ENCODE assay signal across 23 cellular contexts in genomic region chr4:183758735-183759447, GRCh38.
DNase-seq lines count a peak whose midpoint lies in the region; ATAC-seq, FAIRE-seq and TF ChIP-seq lines count a peak whose summit lies in the region.
"Had no signal": no experiment of that assay in that cellular context is flagged by ENCODE, and none has a peak within 500 bp of the region (broad histone marks: within the 10 kb centered on the region; RNA-seq: fewer than 3 reads in every experiment).

No MANE protein-coding gene starts in this region.

- H3K9ac ChIP-seq in HUES64 (ENCODE audit: low read depth, low read length) (no peak overlapping the region), iPS-15b (ENCODE audit: low read depth, low read length) (peak overlapping the region; percentile 79)

- H3K27ac Mint-ChIP-seq in effector memory CD8-positive, alpha-beta T cell = no peak overlapping the region
- H3K27ac Mint-ChIP-seq: activated CD4-positive, alpha-beta memory T cell treated with anti-CD3 and anti-CD28 coated beads, Interleukin-2, amount 10 ng/mL, durations not matched to agents 7 days and 5 days; activated naive CD4-positive, alpha-beta T cell treated with anti-CD3 and anti-CD28 coated beads, Interleukin-2, amount 10 ng/mL, durations not matched to agents 7 days and 5 days; CD14-positive monocyte; stimulated activated memory B cell treated with anti-CD40 and anti-IgM and Interleukin-4, amounts not matched to agents 10 μg/mL and 1 μg/mL and 100 μg/mL, for 72 hours had no signal

- H3K36me3 Mint-ChIP-seq in effector memory CD8-positive, alpha-beta T cell (ENCODE audit: insufficient read depth) = no peaks in the 10 kb centered on the region
- H3K36me3 Mint-ChIP-seq: activated naive CD4-positive, alpha-beta T cell treated with anti-CD3 and anti-CD28 coated beads, Interleukin-2, amount 10 ng/mL, durations not matched to agents 7 days and 5 days; CD14-positive monocyte; stimulated activated memory B cell treated with anti-CD40 and anti-IgM and Interleukin-4, amounts not matched to agents 10 μg/mL and 1 μg/mL and 100 μg/mL, for 72 hours had no signal

- 94% methylated on average over 21 of the region's 21 CpGs for WGBS in HUES64
- WGBS in psoas muscle, 3 donors = 76 to 81% (median 78%) methylated on average over 21 of the region's 21 CpGs

- intact Hi-C loops in psoas muscle (cut with DNase I) = no loop called here

- H3K36me3 ChIP-seq in HUES64 (ENCODE audit: insufficient read depth, low read length) (no peaks in the 10 kb centered on the region), iPS-15b (ENCODE audit: control insufficient read depth, insufficient read depth, low read length) (no peaks in the 10 kb centered on the region), psoas muscle (ENCODE audit: insufficient read depth in 1 of 2, low read depth in 1 of 2) (no peaks in the 10 kb centered on the region)
- H3K36me3 ChIP-seq: esophagus squamous epithelium, thoracic aorta had no signal

- DNase-seq in choroid plexus epithelial cell (ENCODE audit: low read depth) = no peak
- no peak for DNase-seq in psoas muscle
- no peak for DNase-seq in NCI-H526 (lab: John Stamatoyannopoulos, UW)
- DNase-seq in effector memory CD8-positive, alpha-beta T cell = no peak
- no peak for DNase-seq in GM19239 (ENCODE audit: insufficient read length, low spot score)
- DNase-seq: activated CD4-positive, alpha-beta memory T cell treated with anti-CD3 and anti-CD28 coated beads, Interleukin-2, amount 10 ng/mL, durations not matched to agents 7 days and 5 days; activated naive CD4-positive, alpha-beta T cell treated with anti-CD3 and anti-CD28 coated beads, Interleukin-2, amount 10 ng/mL, durations not matched to agents 7 days and 5 days; cerebellar nuclear complex; effector CD4-positive, alpha-beta T cell; esophagus squamous epithelium; GOT3; Karpas-422; NCI-H187; NCI-H446 had no signal

- no peaks in the 10 kb centered on the region for H3K4me1 Mint-ChIP-seq in effector memory CD8-positive, alpha-beta T cell (ENCODE audit: low read depth in 2 of 2)
- H3K4me1 Mint-ChIP-seq: activated CD4-positive, alpha-beta memory T cell treated with anti-CD3 and anti-CD28 coated beads, Interleukin-2, amount 10 ng/mL, durations not matched to agents 7 days and 5 days; activated naive CD4-positive, alpha-beta T cell treated with anti-CD3 and anti-CD28 coated beads, Interleukin-2, amount 10 ng/mL, durations not matched to agents 7 days and 5 days; CD14-positive monocyte; stimulated activated memory B cell treated with anti-CD40 and anti-IgM and Interleukin-4, amounts not matched to agents 10 μg/mL and 1 μg/mL and 100 μg/mL, for 72 hours had no signal

- H3K4me3 ChIP-seq in HUES64 (ENCODE audit: low read length) = peak overlapping the region; percentile 42
- H3K4me3 ChIP-seq in choroid plexus epithelial cell (ENCODE audit: low read depth, low read length) = peak overlapping the region; percentile 22
- H3K4me3 ChIP-seq in iPS-15b (ENCODE audit: low read depth, low read length) = peak overlapping the region; percentile 62
- H3K4me3 ChIP-seq in psoas muscle = peak overlapping the region; percentile 22
- H3K4me3 ChIP-seq: esophagus squamous epithelium, SK-N-MC, thoracic aorta had no signal

- ATAC-seq in psoas muscle = no peak
- no peak for ATAC-seq in effector memory CD8-positive, alpha-beta T cell (replicated peaks)
- ATAC-seq: stimulated activated memory B cell treated with anti-CD40 and anti-IgM and Interleukin-4, amounts not matched to agents 10 μg/mL and 1 μg/mL and 100 μg/mL, for 72 hours had no signal

- H3K27ac ChIP-seq in HUES64 (ENCODE audit: low read depth, low read length) (no peak overlapping the region), psoas muscle (no peak overlapping the region)
- H3K27ac ChIP-seq: esophagus squamous epithelium, SK-N-MC, thoracic aorta had no signal

- no peak for TF ChIP-seq CTCF in choroid plexus epithelial cell (conservative IDR thresholded peaks at IDR 0.05; ENCODE audit: low read depth, low read length)
- TF ChIP-seq CTCF in psoas muscle (IDR thresholded peaks at IDR 0.05) = no peak

- H3K4me1 ChIP-seq in HUES64 (ENCODE audit: insufficient read depth, low read length) (no peaks in the 10 kb centered on the region), iPS-15b (ENCODE audit: control insufficient read depth, insufficient read depth, low read length) (peaks cover 2% of the 10 kb centered on the region), psoas muscle (no peaks in the 10 kb centered on the region)

- no peak overlapping the region for H3K4me3 Mint-ChIP-seq in effector memory CD8-positive, alpha-beta T cell
- H3K4me3 Mint-ChIP-seq: activated CD4-positive, alpha-beta memory T cell treated with anti-CD3 and anti-CD28 coated beads, Interleukin-2, amount 10 ng/mL, durations not matched to agents 7 days and 5 days; activated naive CD4-positive, alpha-beta T cell treated with anti-CD3 and anti-CD28 coated beads, Interleukin-2, amount 10 ng/mL, durations not matched to agents 7 days and 5 days; CD14-positive monocyte; stimulated activated memory B cell treated with anti-CD40 and anti-IgM and Interleukin-4, amounts not matched to agents 10 μg/mL and 1 μg/mL and 100 μg/mL, for 72 hours had no signal

- H3K9me3 Mint-ChIP-seq in effector memory CD8-positive, alpha-beta T cell = no peaks in the 10 kb centered on the region
- H3K9me3 Mint-ChIP-seq: activated CD4-positive, alpha-beta memory T cell treated with anti-CD3 and anti-CD28 coated beads, Interleukin-2, amount 10 ng/mL, durations not matched to agents 7 days and 5 days; activated naive CD4-positive, alpha-beta T cell treated with anti-CD3 and anti-CD28 coated beads, Interleukin-2, amount 10 ng/mL, durations not matched to agents 7 days and 5 days; stimulated activated memory B cell treated with anti-CD40 and anti-IgM and Interleukin-4, amounts not matched to agents 10 μg/mL and 1 μg/mL and 100 μg/mL, for 72 hours had no signal

- peaks cover 15 to 39% of the 10 kb centered on the region in 2 donors for H3K27me3 Mint-ChIP-seq in effector memory CD8-positive, alpha-beta T cell

- no peaks in the 10 kb centered on the region for H3K27me3 ChIP-seq in HUES64 (ENCODE audit: insufficient read depth, low read length)
- peaks cover 2% of the 10 kb centered on the region for H3K27me3 ChIP-seq in iPS-15b (ENCODE audit: control insufficient read depth, insufficient read depth, low read length)
- peaks cover 0 to 6% (median 0%) of the 10 kb centered on the region in 3 donors for H3K27me3 ChIP-seq in psoas muscle (ENCODE audit: insufficient read depth in 3 of 3, low read length in 2 of 3)
- H3K27me3 ChIP-seq: esophagus squamous epithelium had no signal

- FAIRE-seq in GM19239 (lab: Jason Lieb, UNC) = no peak
- FAIRE-seq: D721Med, GM18507, islet of Langerhans had no signal

- H3K9me3 ChIP-seq in HUES64 (ENCODE audit: insufficient read depth, low read depth, low read length) (no peaks in the 10 kb centered on the region), iPS-15b (ENCODE audit: control insufficient read depth, insufficient read depth, low read length) (no peaks in the 10 kb centered on the region), psoas muscle (no peaks in the 10 kb centered on the region)
- H3K9me3 ChIP-seq: esophagus squamous epithelium, thoracic aorta had no signal
